In the genomic region with DNA sequence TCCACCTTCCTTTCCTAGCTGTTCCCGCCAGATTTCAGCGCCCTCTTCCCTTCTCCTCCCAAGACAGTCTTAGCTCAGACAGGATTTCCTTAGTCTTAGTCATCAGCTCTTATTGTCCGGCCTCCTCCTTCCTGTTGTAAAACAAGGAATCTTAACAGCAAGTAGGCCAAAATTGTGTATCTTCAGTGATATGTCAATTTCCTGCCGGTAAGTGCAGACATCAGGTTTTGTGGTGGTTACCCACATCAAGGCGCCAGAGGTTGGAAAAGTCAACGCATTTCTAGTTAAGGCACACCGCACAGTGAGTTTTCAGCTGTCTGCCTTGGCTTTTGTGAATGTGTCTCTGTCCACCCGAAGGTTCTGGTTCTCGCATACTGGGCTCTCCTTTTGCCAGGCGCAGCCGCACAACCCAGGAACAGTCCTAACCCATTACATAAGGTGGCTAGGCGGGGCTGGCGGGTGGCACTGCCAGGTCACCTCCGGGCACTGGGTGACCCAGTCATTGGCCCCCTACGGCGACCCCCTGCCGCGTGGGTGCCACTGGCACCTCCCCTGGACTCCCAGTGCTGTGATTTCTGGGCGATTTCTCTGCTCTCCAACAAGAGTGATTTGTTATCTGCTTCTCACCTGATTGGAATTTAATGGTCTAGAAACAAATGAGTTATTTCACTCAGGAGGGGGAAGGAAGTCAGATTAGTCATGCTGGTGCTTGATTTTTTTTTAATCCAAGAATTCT, we compare ENCODE assay signal across 8 cellular contexts. TPM values are rescaled to one million over a fixed set of nuclear protein-coding genes. Genes with fewer than 3 reads are reported as not detected.
DNase-seq lines count a peak whose midpoint lies in the region; ATAC-seq and TF ChIP-seq lines count a peak whose summit lies in the region.

No MANE protein-coding gene starts in this region.

- H3K4me1 Mint-ChIP-seq in GM23338 = peaks cover 29% of the 10 kb centered on the region

- H3K27me3 Mint-ChIP-seq in GM23338 (ENCODE audit: insufficient read depth, low read depth, poor library complexity) = peaks cover 8% of the 10 kb centered on the region

- TF ChIP-seq CTCF in GM23338 (conservative IDR thresholded peaks at IDR 0.05; ENCODE audit: low read depth in 2 of 2) (no peak), fibroblast of villous mesenchyme (IDR thresholded peaks at IDR 0.05; ENCODE audit: insufficient read depth, low read depth, low read length) (no peak)

- H3K79me2 ChIP-seq in GM23338 (replicated peaks; ENCODE audit: insufficient read depth) = peaks cover 53% of the 10 kb centered on the region

- H3K9me3 Mint-ChIP-seq in GM23338 = peaks cover 4% of the 10 kb centered on the region; the same call in 2 of the 3 replicates

- no peak overlapping the region for H3K4me3 ChIP-seq in GM23338
- peak overlapping the region; percentile 11; the same call in 1 of the 2 replicates for H3K4me3 ChIP-seq in SK-N-MC
- peak overlapping the region; percentile 2 for H3K4me3 ChIP-seq in fibroblast of villous mesenchyme (ENCODE audit: low read depth, low read length)
- H3K4me3 ChIP-seq in skeletal muscle tissue (ENCODE audit: low read length in 3 of 3) = no peak overlapping the region

- H3K27ac ChIP-seq in GM23338 (ENCODE audit: low read depth) (no peak overlapping the region), SK-N-MC (no peak overlapping the region), skeletal muscle tissue (ENCODE audit: low read depth, low read length) (peak overlapping the region; percentile 59)

- H3K9me3 ChIP-seq in SK-N-MC (ENCODE audit: low read depth, low read length) (no peaks in the 10 kb centered on the region), skeletal muscle tissue (ENCODE audit: control insufficient read depth in 3 of 3, low read length in 3 of 3) (no peaks in the 10 kb centered on the region)

- no peak overlapping the region for H3K4me2 ChIP-seq in GM23338

- H3F3A ChIP-seq in GM23338 (replicated peaks; ENCODE audit: low read depth) = no peaks in the 10 kb centered on the region

- no peaks in the 10 kb centered on the region; the same call in 1 of the 2 replicates for H3K36me3 ChIP-seq in GM23338 (ENCODE audit: insufficient read depth)
- H3K36me3 ChIP-seq in SK-N-MC (ENCODE audit: insufficient read depth, low read length) = peaks cover 6% of the 10 kb centered on the region; the same call in 1 of the 2 replicates
- peaks cover 0 to 5% (median 2%) of the 10 kb centered on the region in 3 donors for H3K36me3 ChIP-seq in skeletal muscle tissue (ENCODE audit: control insufficient read depth in 3 of 3, insufficient read depth in 3 of 3, low read length in 3 of 3)

- DNase-seq in GM23338 (ENCODE audit: low spot score) (no peak), SK-N-MC (ENCODE audit: low read depth, low spot score) (no peak), fibroblast of villous mesenchyme (ENCODE audit: low read depth) (peak; percentile 84), NCI-H2171 (lab: John Stamatoyannopoulos, UW) (no peak), activated gamma-delta T cell treated with Interleukin-2 at 50 U/mL for 16 hours (no peak)

- peaks cover 21% of the 10 kb centered on the region for H3K36me3 Mint-ChIP-seq in GM23338 (ENCODE audit: low read depth)

- H4K20me1 ChIP-seq in GM23338 (replicated peaks; ENCODE audit: insufficient read depth) = no peaks in the 10 kb centered on the region; the same call in none of the 2 replicates

- H3K27ac Mint-ChIP-seq in GM23338 = peak overlapping the region; percentile 65; the same call in 1 of the 2 replicates

- peaks cover 10% of the 10 kb centered on the region for H3K4me1 ChIP-seq in GM23338 (ENCODE audit: insufficient read depth)
- H3K4me1 ChIP-seq in skeletal muscle tissue (ENCODE audit: control insufficient read depth in 3 of 3, insufficient read depth in 3 of 3, low read length in 3 of 3) = peaks cover 27 to 41% (median 36%) of the 10 kb centered on the region in 3 donors

- H3K9ac ChIP-seq in SK-N-MC (ENCODE audit: insufficient read length) (no peak overlapping the region), skeletal muscle tissue (ENCODE audit: low read depth in 1 of 3, low read length in 3 of 3) (no peak overlapping the region)

- H2AFZ ChIP-seq in GM23338 = no peak overlapping the region

- no peak overlapping the region for H3K4me3 Mint-ChIP-seq in GM23338

- peak; percentile 19 for ATAC-seq in GM23338
- ATAC-seq in HG02610 (IDR thresholded peaks at IDR 0.05; ENCODE audit: unreplicated experiment) = no peak
- no peak for ATAC-seq in GM21528 (IDR thresholded peaks at IDR 0.05; ENCODE audit: low FRiP score, unreplicated experiment)

- no peaks in the 10 kb centered on the region for H3K9me2 ChIP-seq in GM23338 (ENCODE audit: insufficient read depth)

- H3K27me3 ChIP-seq in GM23338 (ENCODE audit: insufficient read depth) (no peaks in the 10 kb centered on the region), skeletal muscle tissue (ENCODE audit: control insufficient read depth in 3 of 3, insufficient read depth in 3 of 3, low read length in 3 of 3) (peaks cover 4 to 10% (median 10%) of the 10 kb centered on the region in 3 donors)

TF ChIP-seq in GM23338, 12 proteins besides CTCF, POLR2A, EP300 and RAD21:
- TF ChIP-seq, protein P1, sequence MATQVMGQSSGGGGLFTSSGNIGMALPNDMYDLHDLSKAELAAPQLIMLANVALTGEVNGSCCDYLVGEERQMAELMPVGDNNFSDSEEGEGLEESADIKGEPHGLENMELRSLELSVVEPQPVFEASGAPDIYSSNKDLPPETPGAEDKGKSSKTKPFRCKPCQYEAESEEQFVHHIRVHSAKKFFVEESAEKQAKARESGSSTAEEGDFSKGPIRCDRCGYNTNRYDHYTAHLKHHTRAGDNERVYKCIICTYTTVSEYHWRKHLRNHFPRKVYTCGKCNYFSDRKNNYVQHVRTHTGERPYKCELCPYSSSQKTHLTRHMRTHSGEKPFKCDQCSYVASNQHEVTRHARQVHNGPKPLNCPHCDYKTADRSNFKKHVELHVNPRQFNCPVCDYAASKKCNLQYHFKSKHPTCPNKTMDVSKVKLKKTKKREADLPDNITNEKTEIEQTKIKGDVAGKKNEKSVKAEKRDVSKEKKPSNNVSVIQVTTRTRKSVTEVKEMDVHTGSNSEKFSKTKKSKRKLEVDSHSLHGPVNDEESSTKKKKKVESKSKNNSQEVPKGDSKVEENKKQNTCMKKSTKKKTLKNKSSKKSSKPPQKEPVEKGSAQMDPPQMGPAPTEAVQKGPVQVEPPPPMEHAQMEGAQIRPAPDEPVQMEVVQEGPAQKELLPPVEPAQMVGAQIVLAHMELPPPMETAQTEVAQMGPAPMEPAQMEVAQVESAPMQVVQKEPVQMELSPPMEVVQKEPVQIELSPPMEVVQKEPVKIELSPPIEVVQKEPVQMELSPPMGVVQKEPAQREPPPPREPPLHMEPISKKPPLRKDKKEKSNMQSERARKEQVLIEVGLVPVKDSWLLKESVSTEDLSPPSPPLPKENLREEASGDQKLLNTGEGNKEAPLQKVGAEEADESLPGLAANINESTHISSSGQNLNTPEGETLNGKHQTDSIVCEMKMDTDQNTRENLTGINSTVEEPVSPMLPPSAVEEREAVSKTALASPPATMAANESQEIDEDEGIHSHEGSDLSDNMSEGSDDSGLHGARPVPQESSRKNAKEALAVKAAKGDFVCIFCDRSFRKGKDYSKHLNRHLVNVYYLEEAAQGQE (IDR thresholded peaks at IDR 0.05; ENCODE audit: unreplicated experiment) = no peak
- no peak for TF ChIP-seq EZH2 (IDR thresholded peaks at IDR 0.05; ENCODE audit: low read depth, unreplicated experiment)

RNA-seq across cellular contexts. Expression of gene COL4A2, which starts 12.9 kb away (rescaled TPM):
- total RNA-seq in GM23338 (2014; rRNA removed; shearing (Covaris generic)) = 117 and 131 TPM in 2 replicates
- 35.6 and 37.4 TPM in 2 replicates for polyA plus RNA-seq in GM23338 (2016; fragmentation: Nextera tagmentation; extraction: Ambion mirVana)
- total RNA-seq in fibroblast of villous mesenchyme (756 and 1,116 TPM in 2 replicates), skeletal muscle tissue (511 TPM)

RNA-seq across cellular contexts. Expression of gene COL4A1, which starts 13.0 kb away (rescaled TPM):
- 110 and 112 TPM in 2 replicates for total RNA-seq in GM23338 (2014; rRNA removed; shearing (Covaris generic))
- 38.7 and 39.1 TPM in 2 replicates for polyA plus RNA-seq in GM23338 (2016; fragmentation: Nextera tagmentation; extraction: Ambion mirVana)
- total RNA-seq in fibroblast of villous mesenchyme (1,391 and 1,673 TPM in 2 replicates), skeletal muscle tissue (774 TPM)

Comparison
In these comparisons a context has a peak if more than half of its experiments do, and no peak if none do; other contexts are left out.
1. H3K4me3 ChIP-seq: peak in SK-N-MC (single experiment) and fibroblast of villous mesenchyme (single experiment); none in GM23338 (single experiment) and skeletal muscle tissue (0 of 3).